ENCODE assay signal across 13 cellular contexts in the genomic region with DNA sequence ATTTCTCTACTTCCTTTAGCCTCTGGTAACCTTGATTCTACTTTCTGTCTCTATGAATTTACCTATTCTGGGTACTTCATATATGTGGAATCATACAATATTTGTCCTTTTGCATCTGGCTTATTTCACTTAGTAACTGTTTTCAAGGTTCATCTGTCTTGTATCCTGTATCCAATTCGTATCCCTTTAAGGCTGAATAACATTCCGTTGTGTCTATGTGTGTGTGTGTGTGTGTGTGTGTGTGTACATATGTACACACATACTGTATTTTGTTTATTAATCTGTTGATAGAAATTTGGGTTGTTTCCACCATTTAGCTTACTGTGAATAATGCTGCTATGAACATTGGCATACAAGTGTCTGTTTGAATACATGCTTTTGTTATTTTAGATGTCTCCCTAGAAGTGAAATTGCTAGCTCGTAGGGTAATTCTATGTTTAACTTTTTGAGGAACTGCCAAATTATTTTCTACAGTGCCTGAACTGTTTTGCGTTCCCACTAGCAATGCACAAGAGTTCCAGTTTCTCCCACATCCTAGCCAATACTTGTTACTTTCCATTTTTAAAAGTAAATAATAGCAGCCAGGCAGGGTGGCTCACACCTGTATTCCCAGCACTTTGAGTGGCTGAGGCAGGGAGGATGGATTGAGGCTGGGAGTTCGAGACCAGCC. TPM values are rescaled to one million over a fixed set of nuclear protein-coding genes. Genes with fewer than 3 reads are reported as not detected.
DNase-seq lines count a peak whose midpoint lies in the region; ATAC-seq and TF ChIP-seq lines count a peak whose summit lies in the region.
"Had no signal": no experiment of that assay in that cellular context is flagged by ENCODE, and none has a peak within 500 bp of the region (broad histone marks: within the 10 kb centered on the region; RNA-seq: fewer than 3 reads in every experiment).

No MANE protein-coding gene starts in this region.

- TF ChIP-seq RAD21 in IMR-90 (IDR thresholded peaks at IDR 0.05; ENCODE audit: low read length), result no peak

- POLR2A ChIA-PET in IMR-90 (lab: Charles Lee; ENCODE audit: unreplicated experiment), result no interaction called here

- no peak overlapping the region for H3K18ac ChIP-seq in IMR-90 (ENCODE audit: low read depth, low read length)

- no peak overlapping the region for H4K91ac ChIP-seq in IMR-90 (ENCODE audit: insufficient read depth, low read depth, low read length)

- no TSS peak for BruUV-seq in IMR-90 (replicated peaks; lab: Mats Ljungman, UMichigan)

- H3K9me3 ChIP-seq in IMR-90 (ENCODE audit: control insufficient read depth, insufficient read depth, low read length), result no peaks in the 10 kb centered on the region

- H4K8ac ChIP-seq in IMR-90 (ENCODE audit: low read depth in 2 of 2, low read length in 2 of 2), result no peak overlapping the region

- peaks cover 34 to 77% (median 62%) of the 10 kb centered on the region in 3 donors for H3K4me1 Mint-ChIP-seq in naive B cell

- peak; percentile 22 for DNase-seq in IMR-90
- peak; percentile 15 for DNase-seq in fibroblast of gingiva (ENCODE audit: low read depth)
- no peak for DNase-seq in naive B cell
- DNase-seq in CD1c-positive myeloid dendritic cell (ENCODE audit: extremely low spot score), result no peak
- no peak for DNase-seq in SK-N-DZ (ENCODE audit: low spot score)
- no peak for DNase-seq in NCI-H1694 treated with DMSO at 0.1 percent for 48 hours (lab: John Stamatoyannopoulos, UW)
- DNase-seq: activated CD8-positive, alpha-beta T cell treated with anti-CD3 and anti-CD28 coated beads for 36 hours; activated naive CD4-positive, alpha-beta T cell; EL; GOT3 had no signal

- H2AFZ ChIP-seq in IMR-90 (replicated peaks; ENCODE audit: low read length, poor library complexity), result no peak overlapping the region

- in situ Hi-C loops in IMR-90 (cut with MboI; ENCODE audit: low sequenced_read_pairs), result no loop called here

- no peak overlapping the region for H2BK120ac ChIP-seq in IMR-90 (ENCODE audit: low read depth, low read length)

- H3K79me1 ChIP-seq in IMR-90 (ENCODE audit: low read depth in 1 of 2, low read length in 2 of 2), result peaks cover 10 to 34% of the 10 kb centered on the region in 2 experiments; a peak in 3 of 4 replicates

- H4K5ac ChIP-seq in IMR-90 (ENCODE audit: low read depth, low read length), result no peak overlapping the region

- no CpG with 5 or more reads among the region's 5 CpGs for WGBS in IMR-90 (ENCODE audit: extremely low coverage in 2 of 2, insufficient read length in 1 of 2), 2 experiments

- H3K9me3 Mint-ChIP-seq in naive B cell, result no peaks in the 10 kb centered on the region
- H3K9me3 Mint-ChIP-seq: T-helper 1 cell treated with Interleukin-12 subunit alpha and Interleukin-12 subunit beta and Interleukin-4 antibody, amounts not matched to agents 30 μg/mL and 1 μg/mL, for 36 hours had no signal

- dilution Hi-C loops in IMR-90 (cut with HindIII; ENCODE audit: low sequenced_read_pairs, unreplicated experiment), result no loop called here

- H2BK20ac ChIP-seq in IMR-90 (ENCODE audit: low read depth, low read length), result no peak overlapping the region

- ATAC-seq in IMR-90 (ENCODE audit: low read depth) (peak; percentile 38), naive B cell (ENCODE audit: low read depth in 2 of 2) (no peak), HG03378 (IDR thresholded peaks at IDR 0.05; ENCODE audit: unreplicated experiment) (no peak)

- H2BK15ac ChIP-seq in IMR-90 (ENCODE audit: low read depth, low read length), result no peak overlapping the region

- H3K4me1 ChIP-seq in IMR-90 (ENCODE audit: control insufficient read depth, insufficient read depth, low read length), result peaks cover 7% of the 10 kb centered on the region

- no peaks in the 10 kb centered on the region for H3K27me3 Mint-ChIP-seq in naive B cell
- H3K27me3 Mint-ChIP-seq: activated CD8-positive, alpha-beta T cell treated with anti-CD3 and anti-CD28 coated beads for 36 hours had no signal

- CTCF ChIA-PET in IMR-90 (lab: Yijun Ruan, JAX), result no interaction called here

- no peak overlapping the region for H2AK9ac ChIP-seq in IMR-90 (replicated peaks; ENCODE audit: low read depth, low read length, poor library complexity)

- H3K4me3 Mint-ChIP-seq in naive B cell, result peak overlapping the region in 2 of 8 donors; percentile 8 to 10
- H3K4me3 Mint-ChIP-seq: activated CD8-positive, alpha-beta T cell treated with anti-CD3 and anti-CD28 coated beads for 36 hours; T-helper 1 cell treated with Interleukin-12 subunit alpha and Interleukin-12 subunit beta and Interleukin-4 antibody, amounts not matched to agents 30 μg/mL and 1 μg/mL, for 36 hours had no signal

- H3K14ac ChIP-seq in IMR-90 (replicated peaks; ENCODE audit: low read depth, low read length), result no peak overlapping the region

- H3K9ac ChIP-seq in IMR-90 (ENCODE audit: low read depth, low read length), result no peak overlapping the region

- H3K4me3 ChIP-seq in IMR-90 (ENCODE audit: insufficient read depth, low read depth, low read length), result no peak overlapping the region

- no peak overlapping the region for H3K23ac ChIP-seq in IMR-90 (ENCODE audit: low read depth, low read length)

- H4K20me1 ChIP-seq in IMR-90 (ENCODE audit: insufficient read depth, low read length), result peaks cover 66% of the 10 kb centered on the region

- H2AK5ac ChIP-seq in IMR-90 (ENCODE audit: low read depth, low read length), result no peak overlapping the region

- no peak overlapping the region for H3K4ac ChIP-seq in IMR-90 (ENCODE audit: low read depth, low read length)

- peak overlapping the region; percentile 27 to 76 (median 48) for H3K27ac Mint-ChIP-seq in naive B cell
- H3K27ac Mint-ChIP-seq: T-helper 1 cell treated with Interleukin-12 subunit alpha and Interleukin-12 subunit beta and Interleukin-4 antibody, amounts not matched to agents 30 μg/mL and 1 μg/mL, for 36 hours had no signal

- TF ChIP-seq POLR2A in IMR-90 (IDR thresholded peaks at IDR 0.05; ENCODE audit: low read depth, low read length), result no peak

- H2BK5ac ChIP-seq in IMR-90 (ENCODE audit: low read depth, low read length, poor library complexity, severe bottlenecking), result no peak overlapping the region

- intact Hi-C loops in IMR-90 (cut with micrococcal nuclease), result no loop called here

- H3K27ac ChIP-seq in 22Rv1, result 0 out of 2 replicates have a peak overlapping the region, but pooled peaks have one; percentile 2
- H3K27ac ChIP-seq in IMR-90 (ENCODE audit: insufficient read depth, low read length), result no peak overlapping the region

- H3K36me3 Mint-ChIP-seq in naive B cell, result peaks cover 0 to 4% of the 10 kb centered on the region in 2 donors

- no peak overlapping the region for H3K56ac ChIP-seq in IMR-90 (ENCODE audit: extremely low read depth, insufficient read depth, low read length)

- TF ChIP-seq CTCF in 22Rv1 (IDR thresholded peaks at IDR 0.05) (no peak), IMR-90 (conservative IDR thresholded peaks at IDR 0.05; ENCODE audit: low read depth, low read length) (no peak)

- no peak overlapping the region; the same call in none of the 2 replicates for H3K4me2 ChIP-seq in IMR-90 (ENCODE audit: low read depth, low read length)

- H3K36me3 ChIP-seq in IMR-90 (ENCODE audit: control insufficient read depth, insufficient read depth, low read length), result peaks cover 4% of the 10 kb centered on the region; the same call in 1 of the 2 replicates

- H3K9me1 ChIP-seq in IMR-90 (ENCODE audit: insufficient read depth, low read length), result no peaks in the 10 kb centered on the region; the same call in 1 of the 2 replicates

- H3K27me3 ChIP-seq in IMR-90 (ENCODE audit: control insufficient read depth, insufficient read depth, low read length), result no peaks in the 10 kb centered on the region

TF ChIP-seq in IMR-90, 13 proteins besides CTCF, POLR2A, EP300 and RAD21:
- no peak for TF ChIP-seq CHD1 (IDR thresholded peaks at IDR 0.05; ENCODE audit: low read depth, low read length)
- TF ChIP-seq BHLHE40 (IDR thresholded peaks at IDR 0.05; ENCODE audit: low read depth, low read length), result no peak
- no peak for TF ChIP-seq RFX5 (IDR thresholded peaks at IDR 0.05; ENCODE audit: low read depth, low read length)
- TF ChIP-seq MXI1 (IDR thresholded peaks at IDR 0.05; ENCODE audit: borderline replicate concordance, low read depth, low read length), result no peak
- TF ChIP-seq SMC3 (IDR thresholded peaks at IDR 0.05; ENCODE audit: low read depth, low read length), result no peak
- TF ChIP-seq USF2 (IDR thresholded peaks at IDR 0.05; ENCODE audit: low read depth, low read length), result no peak
- no peak for TF ChIP-seq CEBPB (IDR thresholded peaks at IDR 0.05; ENCODE audit: low read depth, low read length)
- no peak for TF ChIP-seq MAZ (IDR thresholded peaks at IDR 0.05; ENCODE audit: borderline replicate concordance, low read depth, low read length)
- no peak for TF ChIP-seq ELK1 (IDR thresholded peaks at IDR 0.05; ENCODE audit: borderline replicate concordance, low read depth, low read length)
- no peak for TF ChIP-seq NFE2L2 (IDR thresholded peaks at IDR 0.05; ENCODE audit: low read depth, low read length)
- TF ChIP-seq MAFK (IDR thresholded peaks at IDR 0.05; ENCODE audit: low read depth, low read length), result no peak
- TF ChIP-seq RCOR1 (IDR thresholded peaks at IDR 0.05; ENCODE audit: insufficient replicate concordance, low read length), result no peak

RNA-seq across cellular contexts. Expression of gene SENP6, which starts 17.7 kb away (rescaled TPM):
- total RNA-seq in IMR-90 (2012; rRNA removed), result 25.8 and 48.3 TPM in 2 replicates
- polyA plus RNA-seq in IMR-90 (2012; rRNA removed) (16.9 and 23.1 TPM in 2 replicates), naive B cell (ENCODE audit: low read depth in 6 of 6) (10 to 100 TPM; 48.8 to 79.7 (median 62.1) TPM)
- polyA plus RNA-seq in IMR-90 (2012; cell fraction: cytosol; rRNA removed), result 6.5 and 11.7 TPM in 2 replicates
- 9.3 and 35.2 TPM in 2 replicates for polyA plus RNA-seq in IMR-90 (2012; cell fraction: nucleus; rRNA removed; ENCODE audit: low replicate concordance)
- 44.3 and 59.4 TPM in 2 replicates for polyA plus RNA-seq in SK-N-DZ (2014; cell fraction: cytosol; rRNA removed)
- 95.6 and 123 TPM in 2 replicates for polyA plus RNA-seq in SK-N-DZ (2014; cell fraction: nucleus; rRNA removed)

Comparison
In these comparisons a context has a peak if more than half of its experiments do, and no peak if none do; other contexts are left out.
1. DNase-seq: peak in IMR-90 (single experiment) and fibroblast of gingiva (single experiment); none in naive B cell (single experiment), CD1c-positive myeloid dendritic cell (single experiment), SK-N-DZ (single experiment) and NCI-H1694 treated with DMSO at 0.1 percent for 48 hours (single experiment).